In the genomic region with DNA sequence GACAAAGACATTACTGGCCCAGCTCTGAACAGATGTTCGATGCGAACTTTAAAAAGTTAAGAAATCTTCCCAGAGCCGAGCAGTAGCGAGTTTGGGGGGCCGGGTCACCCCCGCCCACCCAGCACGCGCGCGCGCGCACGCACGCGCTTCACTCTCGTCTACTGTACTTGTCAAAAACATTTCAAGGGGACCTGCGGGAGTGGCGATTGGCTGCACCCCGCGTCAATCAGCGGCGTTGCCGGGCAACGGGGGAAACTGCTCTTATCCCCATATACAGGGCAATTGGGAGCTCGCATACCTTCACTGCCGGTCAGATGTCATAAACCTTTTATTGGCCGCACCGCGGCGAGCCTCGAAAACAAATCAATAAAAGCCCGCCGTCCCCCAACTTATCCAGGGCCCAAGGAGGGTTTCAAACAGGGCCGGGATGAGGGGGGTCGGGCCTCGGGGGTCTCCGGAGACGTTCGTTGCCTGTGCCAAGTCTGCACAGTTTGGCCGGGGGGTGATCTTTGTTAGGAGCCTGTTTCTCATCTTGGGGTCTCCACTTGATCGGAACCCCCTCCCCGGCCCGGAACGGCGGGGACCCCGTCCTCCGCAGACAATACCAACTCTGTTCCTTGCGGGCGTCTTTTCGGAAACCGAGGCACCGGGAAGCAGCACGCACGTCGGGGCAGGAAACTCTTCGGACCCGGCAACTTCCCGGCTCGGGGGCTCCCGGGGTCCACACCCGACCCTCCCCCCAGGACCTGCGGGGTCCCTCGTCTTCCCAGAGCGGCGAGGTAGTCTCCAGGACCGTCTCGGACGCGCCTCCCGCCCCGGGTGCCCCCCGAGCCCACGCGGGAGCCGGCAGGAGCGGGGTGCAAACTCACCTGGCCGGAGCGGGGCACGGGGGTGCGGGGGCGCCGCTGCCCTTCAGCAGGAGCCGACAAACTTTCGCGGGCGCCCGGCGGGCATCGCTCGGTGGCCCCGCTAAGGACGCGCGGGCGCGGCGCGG, we compare ENCODE assay signal across 7 cellular contexts. TPM values are rescaled to one million over a fixed set of nuclear protein-coding genes. Genes with fewer than 3 reads are reported as not detected.
DNase-seq lines count a peak whose midpoint lies in the region; ATAC-seq lines count a peak whose summit lies in the region.

No MANE protein-coding gene starts in this region.

- DNase-seq in NCI-H187 (lab: John Stamatoyannopoulos, UW) = peak; percentile 93 to 98
- peak; percentile 99 for DNase-seq in T-helper 9 cell
- DNase-seq in astrocyte of the hippocampus (ENCODE audit: low read depth, low spot score) = peak; percentile 99
- DNase-seq in hippocampal formation (lab: John Stamatoyannopoulos, UW) = peak; percentile 85 to 93
- peak; percentile 94 for DNase-seq in renal cortical epithelial cell (ENCODE audit: low read depth)

- peak; percentile 89 for ATAC-seq in GM18499 (IDR thresholded peaks at IDR 0.05; ENCODE audit: insufficient read depth, unreplicated experiment)
- ATAC-seq in HG02943 (IDR thresholded peaks at IDR 0.05; ENCODE audit: low read depth, unreplicated experiment) = peak; percentile 84

RNA-seq across cellular contexts. Expression of gene FOXN3, which starts 0.7 kb away (rescaled TPM):
- 4.7 and 13.8 TPM in 2 replicates for total RNA-seq in renal cortical epithelial cell

Comparison
In these comparisons a context has a peak if more than half of its experiments do, and no peak if none do; other contexts are left out.
1. Peak in every context shown above with its lines: DNase-seq and ATAC-seq.